21 cellular contexts compared by ENCODE assay signal in the genomic region with DNA sequence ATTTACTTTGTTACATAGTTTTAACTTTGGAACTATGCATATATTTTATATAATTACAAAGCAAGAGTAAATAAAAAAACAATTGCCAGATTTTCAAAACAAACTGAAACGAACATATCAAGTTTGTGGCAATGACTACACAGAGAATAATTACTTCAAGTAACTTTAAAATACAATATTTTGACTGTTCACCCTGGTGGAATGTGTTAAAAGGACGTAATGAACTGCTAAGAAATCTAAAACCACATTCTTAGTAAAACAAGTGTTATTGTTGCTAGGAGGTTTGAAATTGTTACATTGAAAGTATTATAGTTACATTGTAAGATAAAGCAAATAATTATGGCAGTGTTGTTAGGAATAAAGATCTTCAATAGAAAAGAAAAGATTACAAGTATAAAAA.
"Had no signal": no experiment of that assay in that cellular context is flagged by ENCODE, and none has a peak within 500 bp of the region (broad histone marks: within the 10 kb centered on the region; RNA-seq: fewer than 3 reads in every experiment).

No MANE protein-coding gene starts in this region.

- H3K9me3 ChIP-seq: SJSA1 had no signal

- H3K9me3 Mint-ChIP-seq: activated naive CD4-positive, alpha-beta T cell treated with anti-CD3 and anti-CD28 coated beads, Interleukin-2, amount 50 U/mL, for 24 hours; WTC11 had no signal

- H3K4me3 Mint-ChIP-seq: activated CD8-positive, alpha-beta T cell treated with anti-CD3 and anti-CD28 coated beads, Interleukin-2, amount 10 ng/mL, durations not matched to agents 7 days and 5 days; activated naive CD4-positive, alpha-beta T cell treated with anti-CD3 and anti-CD28 coated beads, Interleukin-2, amount 50 U/mL, for 24 hours; WTC11 had no signal

- H3K4me1 Mint-ChIP-seq: WTC11 had no signal

- H3K27ac Mint-ChIP-seq: activated CD8-positive, alpha-beta T cell treated with anti-CD3 and anti-CD28 coated beads, Interleukin-2, amount 10 ng/mL, durations not matched to agents 7 days and 5 days; WTC11 had no signal

- DNase-seq: activated CD4-positive, alpha-beta T cell treated with anti-CD3 and anti-CD28 coated beads for 48 hours; activated CD4-positive, alpha-beta T cell treated with anti-CD3 and anti-CD28 coated beads, Interleukin-2, amount 50 U/mL, for 4 hours; activated CD4-positive, CD25-positive, alpha-beta regulatory T cell treated with anti-CD3 and anti-CD28 coated beads, Interleukin-2, amount 50 U/mL, for 72 hours; activated CD8-positive, alpha-beta memory T cell treated with anti-CD3 and anti-CD28 coated beads, Interleukin-2, amount 50 U/mL, for 48 hours; activated CD8-positive, alpha-beta T cell treated with anti-CD3 and anti-CD28 coated beads, Interleukin-2, amount 10 ng/mL, durations not matched to agents 7 days and 5 days; activated naive CD4-positive, alpha-beta T cell; activated T-cell treated with anti-CD3 and anti-CD28 coated beads, Interleukin-2, amount 50 U/mL, for 1 hour; amygdala; brain microvascular endothelial cell; Karpas-422; NCI-H1930; NCI-H510A treated with DMSO at 0.1 percent for 48 hours; NCI-H69; SHP77; SW 1271 had no signal

- ATAC-seq: activated CD8-positive, alpha-beta T cell treated with anti-CD3 and anti-CD28 coated beads, Interleukin-2, amount 10 ng/mL, durations not matched to agents 7 days and 5 days; HepG2; K562; SK-N-SH treated with all-trans-retinoic acid at 6 μM for 48 hours; WTC11 had no signal

- H3K27me3 Mint-ChIP-seq: activated naive CD4-positive, alpha-beta T cell treated with anti-CD3 and anti-CD28 coated beads, Interleukin-2, amount 50 U/mL, for 24 hours had no signal
